Comparison of ENCODE assay signal across 12 cellular contexts in the genomic region with DNA sequence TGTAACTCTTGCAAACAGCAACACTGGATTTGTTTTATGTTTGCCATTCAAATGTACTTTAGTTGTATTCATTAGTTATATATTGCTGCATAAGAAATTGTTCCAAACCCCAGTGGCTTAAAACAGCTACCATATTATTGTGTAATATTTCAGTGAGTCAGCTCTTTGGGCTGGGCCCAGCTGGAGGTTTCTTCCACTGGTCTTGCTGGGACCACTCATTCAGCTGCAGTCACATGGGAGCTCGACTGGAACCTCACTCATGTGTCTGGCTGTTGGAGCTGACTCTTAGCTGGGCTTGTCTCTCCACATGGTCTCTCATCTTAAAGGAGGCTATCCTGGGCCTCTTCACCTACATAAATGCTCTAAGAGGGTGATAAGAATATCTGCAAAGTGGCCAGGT. TPM values are rescaled to one million over a fixed set of nuclear protein-coding genes. Genes with fewer than 3 reads are reported as not detected.
A peak's percentile ranks its signal among the peaks of the same experiment; 100 is the strongest.
DNase-seq lines count a peak whose midpoint lies in the region; ATAC-seq and TF ChIP-seq lines count a peak whose summit lies in the region.
"Had no signal": no experiment of that assay in that cellular context is flagged by ENCODE, and none has a peak within 500 bp of the region (broad histone marks: within the 10 kb centered on the region; RNA-seq: fewer than 3 reads in every experiment).

No MANE protein-coding gene starts in this region.

- in situ Hi-C loops in mammary epithelial cell (cut with MboI; ENCODE audit: low sequenced_read_pairs in 2 of 2), result no loop called here

- H3K4me3 ChIP-seq in AG10803 (ENCODE audit: low read length), result no peak overlapping the region
- no peak overlapping the region for H3K4me3 ChIP-seq in MG63
- no peak overlapping the region for H3K4me3 ChIP-seq in mammary epithelial cell (replicated peaks in 1 of 3; ENCODE audit: insufficient read depth in 1 of 3, low read depth in 2 of 3, low read length in 3 of 3)

- DNase-seq in AG10803 (ENCODE audit: low read depth) (peak; percentile 50), MG63 (peak; percentile 66), mammary epithelial cell (peak; percentile 64), hepatic stellate cell (ENCODE audit: low spot score) (peak; percentile 52), SKM-1 (lab: John Stamatoyannopoulos, UW; ENCODE audit: unreplicated experiment) (no peak)
- DNase-seq: activated effector memory CD4-positive, alpha-beta T cell treated with anti-CD3 and anti-CD28 coated beads, Interleukin-2, amount 50 U/mL, for 16 hours; NCI-H187 treated with DMSO at 0.1 percent for 48 hours had no signal

- H3K27me3 ChIP-seq in MG63 (no peaks in the 10 kb centered on the region), mammary epithelial cell (ENCODE audit: insufficient read depth, low read length) (no peaks in the 10 kb centered on the region)

- intact Hi-C loops in mammary epithelial cell (cut with micrococcal nuclease), result no loop called here

- no peaks in the 10 kb centered on the region for H3K36me3 ChIP-seq in MG63
- H3K36me3 ChIP-seq in mammary epithelial cell (ENCODE audit: insufficient read depth, low read length), result no peaks in the 10 kb centered on the region

- no peak overlapping the region for H3K9ac ChIP-seq in mammary epithelial cell (ENCODE audit: insufficient read depth, low read length)

- H4K20me1 ChIP-seq in mammary epithelial cell (ENCODE audit: insufficient read depth, low read length), result no peaks in the 10 kb centered on the region

- dilution Hi-C loops in mammary epithelial cell (cut with HindIII; ENCODE audit: low sequenced_read_pairs), result no loop called here

- TF ChIP-seq CTCF in AG10803 (conservative IDR thresholded peaks at IDR 0.05; ENCODE audit: low read length) (no peak), mammary epithelial cell (conservative IDR thresholded peaks at IDR 0.05 in 1 of 2, IDR thresholded peaks at IDR 0.05 in 1 of 2; ENCODE audit: extremely low read depth in 1 of 2, insufficient read depth in 1 of 2, low read depth in 1 of 2, low read length in 2 of 2) (no peak)

- no peak overlapping the region for H3K4me2 ChIP-seq in mammary epithelial cell (ENCODE audit: insufficient read depth, low read depth, low read length)

- H3K27ac ChIP-seq in mammary epithelial cell (ENCODE audit: insufficient read depth, low read depth, low read length), result no peak overlapping the region
- H3K27ac ChIP-seq: C4-2B had no signal

- H3K79me2 ChIP-seq in mammary epithelial cell (ENCODE audit: insufficient read depth, low read length), result no peaks in the 10 kb centered on the region

- H3K9me3 ChIP-seq in MG63, result peaks cover 3% of the 10 kb centered on the region; the same call in 1 of the 2 replicates
- H3K9me3 ChIP-seq in mammary epithelial cell (replicated peaks; ENCODE audit: insufficient read depth, low read length), result no peaks in the 10 kb centered on the region

- BruUV-seq in mammary epithelial cell (replicated peaks; lab: Mats Ljungman, UMichigan), result no TSS peak

- H2AFZ ChIP-seq in mammary epithelial cell (ENCODE audit: low read depth, low read length), result peak overlapping the region; percentile 44

- ATAC-seq in GM19455 (IDR thresholded peaks at IDR 0.05; ENCODE audit: unreplicated experiment) (no peak), GM21619 (IDR thresholded peaks at IDR 0.05; ENCODE audit: unreplicated experiment) (no peak), HG03025 (IDR thresholded peaks at IDR 0.05; ENCODE audit: low FRiP score, unreplicated experiment) (no peak)
- ATAC-seq: activated CD4-positive, CD25-positive, alpha-beta regulatory T cell treated with anti-CD3 and anti-CD28 coated beads, Interleukin-2, amount 50 U/mL, for 24 hours had no signal

- 31% methylated on average over 1 of the region's 1 CpG for WGBS in mammary epithelial cell (ENCODE audit: low coverage, missing lambda C conversion rate)

- H3K4me1 ChIP-seq in mammary epithelial cell (ENCODE audit: insufficient read depth, low read length), result peaks cover 4% of the 10 kb centered on the region

- CTCF ChIA-PET in mammary epithelial cell (lab: Charles Lee; ENCODE audit: low non-redundant PET), result interaction anchor here (0.6 kb wide), 1 partner anchor 176 kb away, joined by 5 read pairs; no protein-coding TSS in a partner anchor

RNA-seq across cellular contexts. Expression of a gene that starts 23.2 kb away (rescaled TPM):
- total RNA-seq in MG63 (2014; rRNA removed; shearing (Covaris generic); ENCODE audit: low replicate concordance), result 17.4 and 17.8 TPM in 2 replicates
- total RNA-seq in mammary epithelial cell, result 10 to 100 TPM in 1 of 2 donors, 1 to 10 TPM in 1; 7.2 to 13.4 TPM
- polyA plus RNA-seq in mammary epithelial cell, result 5.2 TPM
- polyA minus RNA-seq in mammary epithelial cell, result 8.7 TPM
